Comparison of ENCODE assay signal across 19 cellular contexts in genomic region chr16:11985250-11985649, GRCh38. TPM values are rescaled to one million over a fixed set of nuclear protein-coding genes. Genes with fewer than 3 reads are reported as not detected.
DNase-seq lines count a peak whose midpoint lies in the region; ATAC-seq and TF ChIP-seq lines count a peak whose summit lies in the region.
"Had no signal": no experiment of that assay in that cellular context is flagged by ENCODE, and none has a peak within 500 bp of the region (broad histone marks: within the 10 kb centered on the region; RNA-seq: fewer than 3 reads in every experiment).

No MANE protein-coding gene starts in this region.

- H3K27me3 Mint-ChIP-seq in progenitor cell of endocrine pancreas (no peaks in the 10 kb centered on the region), HFFc6 (ENCODE audit: insufficient read depth) (no peaks in the 10 kb centered on the region)

- H3K4me3 Mint-ChIP-seq in progenitor cell of endocrine pancreas (ENCODE audit: low read depth): no peak overlapping the region
- H3K4me3 Mint-ChIP-seq in HFFc6: no peak overlapping the region
- H3K4me3 Mint-ChIP-seq: CD14-positive monocyte; CD8-positive, alpha-beta T cell had no signal

- no peaks in the 10 kb centered on the region for H3K36me3 ChIP-seq in adrenal gland (replicated peaks in 1 of 2)

- no peak overlapping the region for H3K27ac ChIP-seq in adrenal gland
- H3K27ac ChIP-seq: HL-60 had no signal

- WGBS in adrenal gland, 4 donors: 69 to 94% (median 78%) methylated on average over 4 to 5 of the region's 5 CpGs

- H3K9me3 Mint-ChIP-seq in progenitor cell of endocrine pancreas (ENCODE audit: low read depth) (no peaks in the 10 kb centered on the region), HFFc6 (no peaks in the 10 kb centered on the region)
- H3K9me3 Mint-ChIP-seq: CD14-positive monocyte; CD8-positive, alpha-beta T cell had no signal

- no peaks in the 10 kb centered on the region for H3K9me3 ChIP-seq in adrenal gland (replicated peaks in 1 of 3)

- no peak for TF ChIP-seq POLR2A in adrenal gland (IDR thresholded peaks at IDR 0.05)

- H3K4me3 ChIP-seq in adrenal gland: no peak overlapping the region

- H3K36me3 Mint-ChIP-seq in progenitor cell of endocrine pancreas (ENCODE audit: insufficient read depth) (no peaks in the 10 kb centered on the region), HFFc6 (ENCODE audit: low read depth) (peaks cover 9% of the 10 kb centered on the region)

- H3K27ac Mint-ChIP-seq in progenitor cell of endocrine pancreas (peak overlapping the region; percentile 59), HFFc6 (no peak overlapping the region)
- H3K27ac Mint-ChIP-seq: CD8-positive, alpha-beta T cell had no signal

- DNase-seq in EH (ENCODE audit: low read depth) (peak; percentile 10), amniotic epithelial cell (ENCODE audit: low read depth) (peak; percentile 37), iris pigment epithelial cell (ENCODE audit: low read depth) (peak; percentile 14), progenitor cell of endocrine pancreas (ENCODE audit: low spot score, unreplicated experiment) (no peak), HFFc6 (no peak), adrenal gland (no peak), epidermal melanocyte (ENCODE audit: insufficient read length, low spot score) (no peak)
- DNase-seq: CD8-positive, alpha-beta T cell; COR-L47; DMS153; DMS79 treated with DMSO at 0.1 percent for 48 hours; GDM1; HCEC 1CT had no signal

- no peak for ATAC-seq in HG02970 (IDR thresholded peaks at IDR 0.05; ENCODE audit: low FRiP score, unreplicated experiment)
- ATAC-seq: CD8-positive, alpha-beta T cell had no signal

- H3K4me1 Mint-ChIP-seq in progenitor cell of endocrine pancreas (ENCODE audit: low read depth) (peaks cover 4% of the 10 kb centered on the region), HFFc6 (ENCODE audit: low read depth) (peaks cover 24% of the 10 kb centered on the region)

- H3K27me3 ChIP-seq in adrenal gland: no peaks in the 10 kb centered on the region

- no peak for TF ChIP-seq CTCF in progenitor cell of endocrine pancreas (IDR thresholded peaks at IDR 0.05; ENCODE audit: unreplicated experiment)
- no peak for TF ChIP-seq CTCF in HFFc6 (IDR thresholded peaks at IDR 0.05)
- TF ChIP-seq CTCF in adrenal gland (IDR thresholded peaks at IDR 0.05): no peak

- no peaks in the 10 kb centered on the region for H3K4me1 ChIP-seq in adrenal gland (replicated peaks in 1 of 2)

- intact Hi-C loops in adrenal gland (cut with DNase I): no loop called here

RNA-seq across cellular contexts. Expression of gene SNX29, which starts 8.7 kb away (rescaled TPM):
- 19.3 and 20.1 TPM in 2 replicates for total RNA-seq in progenitor cell of endocrine pancreas
- 10 to 100 TPM; 21.7 to 29.4 (median 26.5) TPM for total RNA-seq in HFFc6 (2021; fragmentation: NEBNext Ultra II Directional; extraction: Animal tissue kit (Norgen Biotek cat#: 25700))
- 10 to 100 TPM in 7 of 8 donors, 1 to 10 TPM in 1; 9.4 to 33.7 (median 20.7) TPM for total RNA-seq in adrenal gland
- polyA plus RNA-seq in adrenal gland: 1 to 10 TPM; 2.2 to 7.4 (median 4.7) TPM

RNA-seq across cellular contexts. Expression of gene TNFRSF17, which starts 20.2 kb away (rescaled TPM):
- not detected in 2 replicates for total RNA-seq in progenitor cell of endocrine pancreas
- under 1 TPM in 1 of 6 experiments, not detected in 5; 0.28 TPM for total RNA-seq in HFFc6 (2021; fragmentation: NEBNext Ultra II Directional; extraction: Animal tissue kit (Norgen Biotek cat#: 25700))
- not detected for total RNA-seq in adrenal gland
- polyA plus RNA-seq in adrenal gland: under 1 TPM in 2 of 3 donors, not detected in 1; 0.13 to 0.84 TPM
- total RNA-seq: A172; CD8-positive, alpha-beta T cell; H4 had no signal
- polyA plus RNA-seq: BJ had no signal

RNA-seq across cellular contexts. Expression of gene NPIPB2, which starts 43.4 kb away (rescaled TPM):
- total RNA-seq in progenitor cell of endocrine pancreas (16.6 and 19.3 TPM in 2 replicates), adrenal gland (1 to 10 TPM; 1.6 to 7.4 (median 3.8) TPM)
- 1 to 10 TPM; 4.4 to 6.8 (median 4.9) TPM for total RNA-seq in HFFc6 (2021; fragmentation: NEBNext Ultra II Directional; extraction: Animal tissue kit (Norgen Biotek cat#: 25700))
- polyA plus RNA-seq in adrenal gland: 10 to 100 TPM in 2 of 3 donors, 1 to 10 TPM in 1; 4.6 to 21.2 (median 10.0) TPM

Comparison
In these comparisons a context has a peak if more than half of its experiments do, and no peak if none do; other contexts are left out.
1. DNase-seq: peak in EH (single experiment), amniotic epithelial cell (single experiment) and iris pigment epithelial cell (single experiment); none in progenitor cell of endocrine pancreas (single experiment), HFFc6 (single experiment), adrenal gland (0 of 7) and epidermal melanocyte (single experiment).